1 cellular context compared by ENCODE assay signal in genomic region chr9:15421532-15421931, GRCh38.
TF ChIP-seq lines count a peak whose summit lies in the region.

No MANE protein-coding gene starts in this region.

TF ChIP-seq in HepG2, 621 proteins besides CTCF, POLR2A, EP300 and RAD21 (continued from another document):
- TF ChIP-seq BORCS8-MEF2B (CRISPR knock-in tag; IDR thresholded peaks at IDR 0.05) (no peak), ZNF207 (IDR thresholded peaks at IDR 0.05; ENCODE audit: borderline replicate concordance) (no peak)
